Comparison of ENCODE assay signal across 15 cellular contexts in the genomic region with DNA sequence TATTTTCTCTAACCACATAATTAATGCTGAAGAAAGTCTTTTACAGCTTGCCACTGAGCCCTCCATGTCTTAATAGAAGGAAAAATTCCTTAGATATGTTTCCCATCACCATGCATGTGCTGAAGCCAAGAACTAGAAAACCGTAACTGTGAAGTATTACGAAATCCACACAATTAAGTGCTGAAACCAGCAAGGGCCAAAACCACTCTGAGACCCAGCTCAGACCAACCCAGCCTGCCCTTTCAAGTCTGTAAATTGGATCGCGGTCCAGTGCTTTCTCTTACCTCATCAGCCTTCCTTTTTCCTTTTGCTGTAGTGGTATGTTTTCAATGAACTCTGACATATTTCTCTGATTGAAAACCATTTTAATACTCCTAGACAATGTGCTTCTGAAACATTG. TPM values are rescaled to one million over a fixed set of nuclear protein-coding genes. Genes with fewer than 3 reads are reported as not detected.
DNase-seq lines count a peak whose midpoint lies in the region; ATAC-seq and TF ChIP-seq lines count a peak whose summit lies in the region.
"Had no signal": no experiment of that assay in that cellular context is flagged by ENCODE, and none has a peak within 500 bp of the region (broad histone marks: within the 10 kb centered on the region; RNA-seq: fewer than 3 reads in every experiment).

No MANE protein-coding gene starts in this region.

- H3K36me3 ChIP-seq in adipocyte (ENCODE audit: control insufficient read depth, insufficient read depth, low read length, severe bottlenecking) (no peaks in the 10 kb centered on the region), heart left ventricle (no peaks in the 10 kb centered on the region), gastrocnemius medialis (no peaks in the 10 kb centered on the region), Peyer's patch (no peaks in the 10 kb centered on the region)
- H3K36me3 ChIP-seq: cardiac muscle cell, prostate gland had no signal

- H3K4me1 ChIP-seq in adipocyte (ENCODE audit: control insufficient read depth, insufficient read depth, low read length) (peaks cover 26% of the 10 kb centered on the region), heart left ventricle (peaks cover 0 to 45% (median 10%) of the 10 kb centered on the region in 12 donors), gastrocnemius medialis (no peaks in the 10 kb centered on the region), Peyer's patch (no peaks in the 10 kb centered on the region)
- H3K4me1 ChIP-seq: prostate gland had no signal

- TF ChIP-seq POLR2A in heart left ventricle (IDR thresholded peaks at IDR 0.05) (no peak), gastrocnemius medialis (IDR thresholded peaks at IDR 0.05) (no peak), Peyer's patch (IDR thresholded peaks at IDR 0.05) (no peak)

- H3K27ac ChIP-seq in heart left ventricle (peak overlapping the region in 6 of 12 donors; percentile 5 to 35 (median 18)), gastrocnemius medialis (no peak overlapping the region), Peyer's patch (no peak overlapping the region)
- H3K27ac ChIP-seq: cardiac muscle cell, prostate gland had no signal

- DNase-seq in GM04504 (ENCODE audit: low read depth) (peak; percentile 65), adipocyte (ENCODE audit: low read depth) (peak; percentile 53), heart left ventricle (peak in 2 of 5 donors; percentile 34 to 40), gastrocnemius medialis (peak; percentile 16 to 27), A172 (ENCODE audit: low spot score) (no peak), Peyer's patch (no peak)
- DNase-seq: CD8-positive, alpha-beta memory T cell; GF-D8; NCI-H1092 had no signal

- 53 to 65% (median 55%) methylated on average over 4 of the region's 4 CpGs for WGBS in heart left ventricle, 4 donors

- intact Hi-C loops in heart left ventricle (cut with DNase I), result loop anchor here in 1 of 10 donors (10.0 kb wide), 1 partner anchor 155 kb away; no protein-coding TSS in a partner anchor
- intact Hi-C loops in gastrocnemius medialis (cut with DNase I; ENCODE audit: low total_unique reads), result no loop called here

- ATAC-seq in heart left ventricle (peak in 3 of 4 donors; percentile 20 to 56 (median 49)), gastrocnemius medialis (peak; percentile 44 to 47), GM21723 (IDR thresholded peaks at IDR 0.05; ENCODE audit: unreplicated experiment) (no peak), GM21381 (IDR thresholded peaks at IDR 0.05; ENCODE audit: unreplicated experiment) (no peak)
- ATAC-seq: activated T-helper 17 cell treated with anti-CD3 and anti-CD28 coated beads, Interleukin-2, amount 50 U/mL, for 72 hours; Panc1 had no signal

- H3K9ac ChIP-seq in adipocyte (ENCODE audit: low read length), result no peak overlapping the region

- H3K4me3 ChIP-seq in adipocyte (ENCODE audit: low read length) (peak overlapping the region; percentile 41), heart left ventricle (no peak overlapping the region), gastrocnemius medialis (no peak overlapping the region), Peyer's patch (no peak overlapping the region)
- H3K4me3 ChIP-seq: cardiac muscle cell, prostate gland had no signal

- in situ Hi-C loops in gastrocnemius medialis (cut with MboI; ENCODE audit: low sequenced_read_pairs in 4 of 4), result no loop called here

- TF ChIP-seq CTCF in heart left ventricle (IDR thresholded peaks at IDR 0.05) (no peak), gastrocnemius medialis (IDR thresholded peaks at IDR 0.05 in 4 of 5, conservative IDR thresholded peaks at IDR 0.05 in 1 of 5) (no peak), Peyer's patch (IDR thresholded peaks at IDR 0.05) (no peak)

- H3K27me3 ChIP-seq in adipocyte (replicated peaks; ENCODE audit: control insufficient read depth, insufficient read depth, low read length), result no peaks in the 10 kb centered on the region
- no peaks in the 10 kb centered on the region for H3K27me3 ChIP-seq in heart left ventricle
- H3K27me3 ChIP-seq in gastrocnemius medialis, result no peaks in the 10 kb centered on the region
- no peaks in the 10 kb centered on the region for H3K27me3 ChIP-seq in Peyer's patch
- H3K27me3 ChIP-seq: cardiac muscle cell had no signal

- H3K9me3 ChIP-seq in adipocyte (ENCODE audit: control insufficient read depth, low read length), result no peaks in the 10 kb centered on the region
- no peaks in the 10 kb centered on the region for H3K9me3 ChIP-seq in heart left ventricle
- no peaks in the 10 kb centered on the region for H3K9me3 ChIP-seq in gastrocnemius medialis
- H3K9me3 ChIP-seq in Peyer's patch, result no peaks in the 10 kb centered on the region
- H3K9me3 ChIP-seq: prostate gland had no signal

RNA-seq across cellular contexts. Expression of a gene that starts 26.3 kb away (rescaled TPM):
- 10 to 100 TPM; 22.8 to 71.5 (median 41.3) TPM for total RNA-seq in heart left ventricle
- polyA plus RNA-seq in heart left ventricle, result 1 to 10 TPM; 4.6 to 4.7 TPM
- 1 to 10 TPM in 3 of 4 donors, under 1 TPM in 1; 0.46 to 3.2 (median 1.7) TPM for total RNA-seq in gastrocnemius medialis
- 9.3 and 12.0 TPM in 2 replicates for total RNA-seq in A172 (2014; rRNA removed; shearing (Covaris generic))
- 10 to 100 TPM; 11.6 to 22.5 (median 18.2) TPM for total RNA-seq in Peyer's patch
- total RNA-seq: activated T-helper 17 cell treated with anti-CD3 and anti-CD28 coated beads, Interleukin-2, amount 50 U/mL, for 72 hours; CD8-positive, alpha-beta memory T cell had no signal
- polyA plus RNA-seq: CD8-positive, alpha-beta memory T cell had no signal

Comparison
In these comparisons a context has a peak if more than half of its experiments do, and no peak if none do; other contexts are left out.
1. DNase-seq: peak in GM04504 (single experiment), adipocyte (single experiment) and gastrocnemius medialis (2 of 2); none in A172 (single experiment) and Peyer's patch (0 of 3).
2. ATAC-seq: peak in heart left ventricle (3 of 4) and gastrocnemius medialis (2 of 2); none in GM21723 (single experiment) and GM21381 (single experiment).